Comparison of ENCODE assay signal across 9 cellular contexts in the genomic region with DNA sequence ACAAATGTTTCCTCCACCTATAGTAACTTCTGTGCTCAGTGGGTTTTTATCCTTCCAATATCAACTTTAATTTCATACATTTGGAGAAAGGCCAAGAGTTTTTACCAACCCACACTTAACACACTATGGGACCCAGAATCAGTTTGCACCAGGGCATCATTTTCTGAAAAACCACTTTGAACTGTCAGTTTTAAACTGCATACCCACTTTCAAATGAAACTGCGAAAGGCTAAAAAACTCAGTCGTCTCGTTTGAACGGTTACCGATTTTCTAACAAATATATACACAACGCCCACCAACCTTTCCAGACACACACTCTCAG. TPM values are rescaled to one million over a fixed set of nuclear protein-coding genes. Genes with fewer than 3 reads are reported as not detected.
A peak's percentile ranks its signal among the peaks of the same experiment; 100 is the strongest.
DNase-seq lines count a peak whose midpoint lies in the region; ATAC-seq and TF ChIP-seq lines count a peak whose summit lies in the region.
"Had no signal": no experiment of that assay in that cellular context is flagged by ENCODE, and none has a peak within 500 bp of the region (broad histone marks: within the 10 kb centered on the region; RNA-seq: fewer than 3 reads in every experiment).

No MANE protein-coding gene starts in this region.

- H3K4me1 ChIP-seq in BLaER1: peaks cover 12% of the 10 kb centered on the region; the same call in 1 of the 2 replicates

- H3K9me3 Mint-ChIP-seq in naive B cell: peaks cover 0 to under 1% (median 0%) of the 10 kb centered on the region in 7 donors

- no peaks in the 10 kb centered on the region for H3K9me3 ChIP-seq in BLaER1

- H3K9ac ChIP-seq in BLaER1: no peak overlapping the region

- TF ChIP-seq CTCF in brain microvascular endothelial cell (IDR thresholded peaks at IDR 0.05; ENCODE audit: low read depth, low read length, missing control alignments): no peak

- in situ Hi-C loops in brain microvascular endothelial cell (cut with HindIII; ENCODE audit: low pct_ligation_motif_present, low sequenced_read_pairs): no loop called here

- peak overlapping the region; percentile 76 for H3K4me3 ChIP-seq in BLaER1
- H3K4me3 ChIP-seq in brain microvascular endothelial cell (ENCODE audit: low read depth, low read length): peak overlapping the region; percentile 65

- H3K36me3 ChIP-seq in BLaER1 (no peaks in the 10 kb centered on the region), brain microvascular endothelial cell (replicated peaks) (no peaks in the 10 kb centered on the region)

- H3K4me3 Mint-ChIP-seq in naive B cell: peak overlapping the region; percentile 71 to 91 (median 79)

- no peaks in the 10 kb centered on the region for H3K36me3 Mint-ChIP-seq in naive B cell

- no peaks in the 10 kb centered on the region for H4K20me1 ChIP-seq in BLaER1

- peaks cover 0 to 5% (median 0%) of the 10 kb centered on the region in 3 donors for H3K27me3 Mint-ChIP-seq in naive B cell

- H3K4me2 ChIP-seq in BLaER1: peak overlapping the region; percentile 97

- no peak for DNase-seq in brain microvascular endothelial cell
- no peak for DNase-seq in naive B cell
- no peak for DNase-seq in NCI-H2029 treated with DMSO at 0.1 percent for 48 hours (lab: John Stamatoyannopoulos, UW)
- no peak for DNase-seq in NCI-H524 treated with DMSO at 0.1 percent for 48 hours (lab: John Stamatoyannopoulos, UW)
- no peak for DNase-seq in SW 1271 (lab: John Stamatoyannopoulos, UW)
- DNase-seq in NCI-H2107 treated with DMSO at 0.1 percent for 48 hours (lab: John Stamatoyannopoulos, UW; ENCODE audit: unreplicated experiment): no peak
- DNase-seq: effector CD8-positive, alpha-beta T cell had no signal

- peak; percentile 67 for ATAC-seq in HG02623 (IDR thresholded peaks at IDR 0.05; ENCODE audit: unreplicated experiment)
- no peak for ATAC-seq in naive B cell (ENCODE audit: low read depth in 2 of 2)

- peaks cover 5 to 13% (median 9%) of the 10 kb centered on the region in 3 donors for H3K4me1 Mint-ChIP-seq in naive B cell

- H3K27ac ChIP-seq in BLaER1: no peak overlapping the region
- no peak overlapping the region for H3K27ac ChIP-seq in brain microvascular endothelial cell

- H3K27me3 ChIP-seq in BLaER1: peaks cover 29% of the 10 kb centered on the region
- no peaks in the 10 kb centered on the region for H3K27me3 ChIP-seq in brain microvascular endothelial cell (replicated peaks)

- peak overlapping the region in 2 of 6 donors; percentile 1 to 60 for H3K27ac Mint-ChIP-seq in naive B cell

RNA-seq across cellular contexts. Expression of a gene that starts 0.4 kb away (rescaled TPM):
- 1 to 10 TPM in 1 of 6 donors, under 1 TPM in 4, not detected in 1; 0.20 to 1.1 (median 0.49) TPM for polyA plus RNA-seq in naive B cell (ENCODE audit: low read depth in 6 of 6)
